In genomic region chr1:21999645-22000044, GRCh38 we compare ENCODE assay signal across 7 cellular contexts. TPM values are rescaled to one million over a fixed set of nuclear protein-coding genes. Genes with fewer than 3 reads are reported as not detected.
"Had no signal": no experiment of that assay in that cellular context is flagged by ENCODE, and none has a peak within 500 bp of the region (broad histone marks: within the 10 kb centered on the region; RNA-seq: fewer than 3 reads in every experiment).

No MANE protein-coding gene starts in this region.

RNA-seq across cellular contexts. Expression of gene CELA3A, which starts 1.8 kb away (rescaled TPM):
- total RNA-seq: epithelial cell of proximal tubule; left ventricle myocardium inferior; right atrium auricular region; smooth muscle cell; T-helper 2 cell treated with Interferon-gamma antibody and Interleukin-4, amounts not matched to agents 100 ng/mL and 5 ng/mL, for 36 hours; thyroid gland had no signal
- polyA plus RNA-seq: smooth muscle cell had no signal

RNA-seq across cellular contexts. Expression of gene CELA3B, which starts 22.8 kb away (rescaled TPM):
- total RNA-seq: epithelial cell of proximal tubule; left ventricle myocardium inferior; right atrium auricular region; smooth muscle cell; T-helper 2 cell treated with Interferon-gamma antibody and Interleukin-4, amounts not matched to agents 100 ng/mL and 5 ng/mL, for 36 hours; thyroid gland had no signal
- polyA plus RNA-seq: ovary, smooth muscle cell had no signal
